1 cellular context compared by ENCODE assay signal in genomic region chr9:69759478-69760277, GRCh38.
TF ChIP-seq lines count a peak whose summit lies in the region.

Gene PTAR1 (minus strand): TSS chr9:69760011. CDS start chr9:69759938, 73 bp downstream.

TF ChIP-seq in HepG2, 621 proteins besides CTCF, POLR2A, EP300 and RAD21 (continued from another document and continues in another):
- TF ChIP-seq KMT2A (CRISPR knock-in tag; IDR thresholded peaks at IDR 0.05) (peak; percentile 44; the same call in 1 of the 2 replicates), SMAD9 (CRISPR knock-in tag; IDR thresholded peaks at IDR 0.05) (no peak), ISX (CRISPR knock-in tag; conservative IDR thresholded peaks at IDR 0.05) (no peak), ZNF484 (CRISPR knock-in tag; IDR thresholded peaks at IDR 0.05; ENCODE audit: borderline replicate concordance, low read depth) (no peak), HNRNPUL1 (IDR thresholded peaks at IDR 0.05; ENCODE audit: low read depth, low read length) (no peak), THYN1 (CRISPR knock-in tag; IDR thresholded peaks at IDR 0.05; ENCODE audit: borderline replicate concordance, low read depth) (no peak), ZNF274 (CRISPR knock-in tag; IDR thresholded peaks at IDR 0.05) (no peak), TBL1XR1 (IDR thresholded peaks at IDR 0.05; ENCODE audit: borderline replicate concordance, low read length, partially characterized antibody) (no peak), HNF4G (IDR thresholded peaks at IDR 0.05; ENCODE audit: borderline replicate concordance, low read depth, low read length) (no peak), HNF4G (CRISPR knock-in tag; IDR thresholded peaks at IDR 0.05; ENCODE audit: borderline replicate concordance, low read depth) (no peak), CENPBD1 (CRISPR knock-in tag; IDR thresholded peaks at IDR 0.05; ENCODE audit: borderline replicate concordance, low read depth) (no peak), ZBTB42 (CRISPR knock-in tag; IDR thresholded peaks at IDR 0.05) (no peak), PREB (CRISPR knock-in tag; IDR thresholded peaks at IDR 0.05) (no peak), IKZF5 (CRISPR knock-in tag; IDR thresholded peaks at IDR 0.05) (peak; percentile 26; the same call in 1 of the 2 replicates), RAD51 (IDR thresholded peaks at IDR 0.05; ENCODE audit: borderline replicate concordance) (no peak), PAX8 (CRISPR knock-in tag; IDR thresholded peaks at IDR 0.05; ENCODE audit: borderline replicate concordance) (no peak), ZNF256 (CRISPR knock-in tag; conservative IDR thresholded peaks at IDR 0.05) (no peak), ZBTB44 (CRISPR knock-in tag; IDR thresholded peaks at IDR 0.05) (no peak), MIER3 (CRISPR knock-in tag; IDR thresholded peaks at IDR 0.05; ENCODE audit: borderline replicate concordance) (no peak), ZNF280D (CRISPR knock-in tag; IDR thresholded peaks at IDR 0.05) (no peak), NFIC (IDR thresholded peaks at IDR 0.05; ENCODE audit: low read length) (no peak; the same call in 1 of the 2 replicates), TCF7L2 (IDR thresholded peaks at IDR 0.05; ENCODE audit: low read depth, low read length) (no peak), ZNF230 (CRISPR knock-in tag; IDR thresholded peaks at IDR 0.05) (no peak; the same call in 1 of the 2 replicates), NFRKB (IDR thresholded peaks at IDR 0.05) (no peak), MXD4 (CRISPR knock-in tag; IDR thresholded peaks at IDR 0.05) (peak; percentile 57), ZGPAT (CRISPR knock-in tag; IDR thresholded peaks at IDR 0.05) (peak; percentile 88; the same call in 1 of the 2 replicates), MTF1 (CRISPR knock-in tag; IDR thresholded peaks at IDR 0.05) (no peak), KAT7 (CRISPR knock-in tag; IDR thresholded peaks at IDR 0.05; ENCODE audit: borderline replicate concordance) (peak; percentile 37; the same call in 1 of the 2 replicates), ZNF83 (CRISPR knock-in tag; IDR thresholded peaks at IDR 0.05; ENCODE audit: borderline replicate concordance) (no peak), LBX2 (CRISPR knock-in tag; IDR thresholded peaks at IDR 0.05; ENCODE audit: borderline replicate concordance) (peak; percentile 67; the same call in 1 of the 2 replicates), BORCS8-MEF2B (CRISPR knock-in tag; IDR thresholded peaks at IDR 0.05) (peak; percentile 80), MEF2D (CRISPR knock-in tag; IDR thresholded peaks at IDR 0.05) (no peak), KAT2B (IDR thresholded peaks at IDR 0.05; ENCODE audit: borderline replicate concordance, low read depth, low read length) (no peak), RELA (CRISPR knock-in tag; IDR thresholded peaks at IDR 0.05) (no peak), ZFP82 (CRISPR knock-in tag; IDR thresholded peaks at IDR 0.05; ENCODE audit: borderline replicate concordance) (peak; percentile 70; the same call in 1 of the 2 replicates), SMC3 (IDR thresholded peaks at IDR 0.05; ENCODE audit: low read length) (no peak), ZNF138 (CRISPR knock-in tag; IDR thresholded peaks at IDR 0.05; ENCODE audit: low read depth) (no peak), U2AF1 (optimal IDR thresholded peaks at IDR 0.05; ENCODE audit: low read depth, low read length) (peak; percentile 17), SP5 (CRISPR knock-in tag; IDR thresholded peaks at IDR 0.05; ENCODE audit: borderline replicate concordance, low read depth) (no peak), PLRG1 (conservative IDR thresholded peaks at IDR 0.05) (no peak), ZNF558 (CRISPR knock-in tag; IDR thresholded peaks at IDR 0.05; ENCODE audit: borderline replicate concordance) (no peak), SOX5 (CRISPR knock-in tag; IDR thresholded peaks at IDR 0.05; ENCODE audit: borderline replicate concordance) (no peak), SNAI1 (CRISPR knock-in tag; IDR thresholded peaks at IDR 0.05; ENCODE audit: borderline replicate concordance) (no peak), CSRNP2 (CRISPR knock-in tag; conservative IDR thresholded peaks at IDR 0.05; ENCODE audit: low read depth) (no peak), ZNF616 (CRISPR knock-in tag; IDR thresholded peaks at IDR 0.05; ENCODE audit: low read depth) (no peak), REST (IDR thresholded peaks at IDR 0.05; ENCODE audit: borderline replicate concordance in 1 of 2, low read depth in 1 of 2, low read length in 2 of 2) (peak in 1 of 2 experiments; percentile 37; a peak in 1 of 4 replicates), ZNF75D (CRISPR knock-in tag; IDR thresholded peaks at IDR 0.05; ENCODE audit: borderline replicate concordance) (no peak), NFATC3 (CRISPR knock-in tag; IDR thresholded peaks at IDR 0.05) (no peak), ZNF564 (CRISPR knock-in tag; IDR thresholded peaks at IDR 0.05) (0 out of 2 replicates have a peak, but pooled peaks have one; percentile 33), ZNF746 (CRISPR knock-in tag; IDR thresholded peaks at IDR 0.05) (no peak), ZNF292 (CRISPR knock-in tag; IDR thresholded peaks at IDR 0.05; ENCODE audit: borderline replicate concordance, low read depth) (no peak), ZNF556 (CRISPR knock-in tag; IDR thresholded peaks at IDR 0.05; ENCODE audit: borderline replicate concordance) (no peak), ZNF747 (CRISPR knock-in tag; IDR thresholded peaks at IDR 0.05; ENCODE audit: borderline replicate concordance) (no peak), IRX3 (CRISPR knock-in tag; IDR thresholded peaks at IDR 0.05; ENCODE audit: borderline replicate concordance, low read depth) (peak; percentile 59; the same call in 1 of the 2 replicates), MYPOP (CRISPR knock-in tag; IDR thresholded peaks at IDR 0.05) (peak; percentile 66; the same call in 1 of the 2 replicates), ZSCAN29 (CRISPR knock-in tag; conservative IDR thresholded peaks at IDR 0.05) (no peak)
